Comparison of ENCODE assay signal across 8 cellular contexts in genomic region chr6:157380779-157381561, GRCh38. TPM values are rescaled to one million over a fixed set of nuclear protein-coding genes. Genes with fewer than 3 reads are reported as not detected.
A peak's percentile ranks its signal among the peaks of the same experiment; 100 is the strongest.
DNase-seq lines count a peak whose midpoint lies in the region; ATAC-seq and TF ChIP-seq lines count a peak whose summit lies in the region.

ZDHHC14 (plus strand) TSS chr6:157381190.

- DNase-seq in Calu3: peak; percentile 86
- peak; percentile 85 for DNase-seq in HT1080 (ENCODE audit: low read depth)
- DNase-seq in OCI-M1 (lab: John Stamatoyannopoulos, UW): peak; percentile 88
- peak; percentile 94 for DNase-seq in activated T-cell treated with anti-CD3 and anti-CD28 coated beads, Interleukin-2, amount 50 U/mL, for 24 hours
- peak; percentile 89 to 93 for DNase-seq in erythroblast (lab: John Stamatoyannopoulos, UW)
- DNase-seq in stimulated activated CD8-positive, alpha-beta memory T cell treated with anti-CD3 and anti-CD28 coated beads, Interleukin-4, amount 100 ng/mL, for 48 hours: peak; percentile 90

- H3K27me3 Mint-ChIP-seq in Calu3 (ENCODE audit: unreplicated experiment): no peaks in the 10 kb centered on the region
- H3K27me3 Mint-ChIP-seq in activated T-cell treated with anti-CD3 and anti-CD28 coated beads, Interleukin-2, amount 50 U/mL, for 24 hours: peaks cover 8% of the 10 kb centered on the region

- no peaks in the 10 kb centered on the region for H3K27me3 ChIP-seq in mucosa of stomach (ENCODE audit: control insufficient read depth, insufficient read depth, low read length)

- H3K9ac ChIP-seq in mucosa of stomach (ENCODE audit: low read length): peak within 1 kb of the TSS; percentile 82

- H3K36me3 ChIP-seq in mucosa of stomach (ENCODE audit: control insufficient read depth, insufficient read depth, low read length): no peaks in the 10 kb centered on the region

- H3K4me1 ChIP-seq in mucosa of stomach (ENCODE audit: control insufficient read depth, insufficient read depth, low read length): peaks cover 27% of the 10 kb centered on the region

- H3K4me1 Mint-ChIP-seq in Calu3 (ENCODE audit: low read depth, unreplicated experiment): peaks cover 28% of the 10 kb centered on the region
- H3K4me1 Mint-ChIP-seq in activated T-cell treated with anti-CD3 and anti-CD28 coated beads, Interleukin-2, amount 50 U/mL, for 24 hours (ENCODE audit: low read depth): peaks cover 46% of the 10 kb centered on the region

- peaks cover 29% of the 10 kb centered on the region for H3K36me3 Mint-ChIP-seq in Calu3 (ENCODE audit: insufficient read depth, unreplicated experiment)
- peaks cover 9% of the 10 kb centered on the region for H3K36me3 Mint-ChIP-seq in activated T-cell treated with anti-CD3 and anti-CD28 coated beads, Interleukin-2, amount 50 U/mL, for 24 hours (ENCODE audit: low read depth)

- no peaks in the 10 kb centered on the region for H3K9me3 Mint-ChIP-seq in Calu3 (ENCODE audit: low read depth, unreplicated experiment)
- H3K9me3 Mint-ChIP-seq in activated T-cell treated with anti-CD3 and anti-CD28 coated beads, Interleukin-2, amount 50 U/mL, for 24 hours: no peaks in the 10 kb centered on the region

- CTCF ChIA-PET in Calu3 (lab: Charles Lee): no interaction called here

- no peaks in the 10 kb centered on the region for H3K9me3 ChIP-seq in mucosa of stomach (ENCODE audit: control insufficient read depth, low read length)

- intact Hi-C loops in Calu3 (cut with micrococcal nuclease; ENCODE audit: unreplicated experiment): loop anchor here (5.0 kb wide), 2 partner anchors 59 to 156 kb away; partner anchors contain the start of gene TMEM242

- ATAC-seq in GM21367 (IDR thresholded peaks at IDR 0.05; ENCODE audit: unreplicated experiment): peak; percentile 69

- BruUV-seq in Calu3 (replicated peaks; lab: Mats Ljungman, UMichigan): no TSS peak

- H3K4me3 Mint-ChIP-seq in Calu3 (ENCODE audit: low read depth, unreplicated experiment): peak within 1 kb of the TSS; percentile 80
- H3K4me3 Mint-ChIP-seq in activated T-cell treated with anti-CD3 and anti-CD28 coated beads, Interleukin-2, amount 50 U/mL, for 24 hours: peak within 1 kb of the TSS; percentile 86

- peak; percentile 90 for TF ChIP-seq POLR2A in erythroblast (IDR thresholded peaks at IDR 0.05; ENCODE audit: low read length)

- H3K4me3 ChIP-seq in mucosa of stomach (ENCODE audit: low read length): peak within 1 kb of the TSS; percentile 66

- peak within 1 kb of the TSS; percentile 69 for H3K27ac Mint-ChIP-seq in Calu3 (ENCODE audit: unreplicated experiment)
- peak within 1 kb of the TSS; percentile 83 for H3K27ac Mint-ChIP-seq in activated T-cell treated with anti-CD3 and anti-CD28 coated beads, Interleukin-2, amount 50 U/mL, for 24 hours

- TF ChIP-seq CTCF in Calu3 (IDR thresholded peaks at IDR 0.05; ENCODE audit: unreplicated experiment): no peak

RNA-seq across cellular contexts. Expression of gene ZDHHC14, which starts in this region (rescaled TPM):
- 17.3 and 18.6 TPM in 2 replicates for total RNA-seq in Calu3 (2022)
- 6.9 and 8.1 TPM in 2 replicates for total RNA-seq in HT1080 (2014; rRNA removed; shearing (Covaris generic))
- polyA plus RNA-seq in HT1080 (2015; cell fraction: cytosol; rRNA removed): 3.3 and 4.0 TPM in 2 replicates
- 4.0 and 5.6 TPM in 2 replicates for polyA plus RNA-seq in HT1080 (2015; cell fraction: nucleus; rRNA removed)

Comparison
In these comparisons a context has a peak if more than half of its experiments do, and no peak if none do; other contexts are left out.
1. Peak in every context shown above with its lines: DNase-seq, ATAC-seq and H3K4me3 ChIP-seq.